8 cellular contexts compared by ENCODE assay signal in the genomic region with DNA sequence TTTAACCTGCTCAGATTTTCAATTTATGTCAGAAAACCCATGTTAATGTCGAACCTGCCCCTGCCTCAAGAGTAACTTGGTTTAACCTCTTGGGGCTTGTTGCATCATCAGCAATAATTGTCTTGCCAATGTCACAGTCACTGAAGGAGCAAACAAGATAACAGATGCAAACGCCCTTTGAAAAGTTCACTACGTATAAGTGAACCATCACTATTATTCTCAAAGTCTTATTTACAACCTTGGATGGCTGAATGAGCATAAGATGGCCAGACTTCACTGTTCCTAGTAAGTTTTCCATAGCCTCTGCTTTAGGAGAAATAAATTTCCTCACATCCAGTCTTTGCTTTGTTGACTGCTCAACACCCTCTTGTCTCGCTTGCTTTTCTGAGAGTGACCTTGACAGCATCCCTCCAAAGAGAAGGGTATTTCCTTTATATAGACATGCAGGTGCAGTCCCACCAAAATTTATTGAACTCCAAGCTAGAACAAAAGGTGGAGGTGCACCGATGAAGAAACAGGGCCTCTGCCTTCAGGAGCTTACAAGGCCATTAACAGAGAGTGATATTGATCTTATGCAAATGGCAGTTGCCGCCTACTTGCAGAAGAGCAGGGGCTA. TPM values are rescaled to one million over a fixed set of nuclear protein-coding genes. Genes with fewer than 3 reads are reported as not detected.
A peak's percentile ranks its signal among the peaks of the same experiment; 100 is the strongest.
DNase-seq lines count a peak whose midpoint lies in the region; ATAC-seq lines count a peak whose summit lies in the region.

No MANE protein-coding gene starts in this region.

- H3K4me3 Mint-ChIP-seq in naive thymus-derived CD8-positive, alpha-beta T cell = peak overlapping the region; percentile 93 to 99 (median 98)

- ATAC-seq in naive thymus-derived CD8-positive, alpha-beta T cell = no peak
- no peak for ATAC-seq in HG03039 (IDR thresholded peaks at IDR 0.05; ENCODE audit: unreplicated experiment)
- no peak for ATAC-seq in HG03135 (IDR thresholded peaks at IDR 0.05; ENCODE audit: unreplicated experiment)

- H3K27me3 Mint-ChIP-seq in naive thymus-derived CD8-positive, alpha-beta T cell = no peaks in the 10 kb centered on the region

- peak overlapping the region; percentile 94 for H3K9ac ChIP-seq in BLaER1

- no peak for DNase-seq in Jurkat, Clone E6-1 (ENCODE audit: low read depth, low spot score)
- DNase-seq in naive thymus-derived CD8-positive, alpha-beta T cell = no peak
- no peak for DNase-seq in G401 (ENCODE audit: low spot score)
- DNase-seq in activated CD4-positive, CD25-positive, alpha-beta regulatory T cell treated with anti-CD3 and anti-CD28 coated beads, Interleukin-2, amount 50 U/mL, for 72 hours = no peak

- POLR2A ChIA-PET in naive thymus-derived CD8-positive, alpha-beta T cell (lab: Charles Lee) = interaction anchor here (0.8 to 3.1 kb wide), 9 partner anchors 10 to 1438 kb away, joined by 3 to 25 read pairs (median 6); a partner anchor contains a TSS

- peaks cover 13% of the 10 kb centered on the region for H3K36me3 ChIP-seq in BLaER1

- peaks cover 28% of the 10 kb centered on the region for H3K4me1 ChIP-seq in BLaER1

- H3K9me3 ChIP-seq in BLaER1 = no peaks in the 10 kb centered on the region

- H3K27ac ChIP-seq in BLaER1 = peak overlapping the region; percentile 88; the same call in 1 of the 2 replicates
- peak overlapping the region; percentile 76 for H3K27ac ChIP-seq in cingulate gyrus (ENCODE audit: low read depth, low read length)

- H3K4me2 ChIP-seq in BLaER1 = peak overlapping the region; percentile 72

- peaks cover 38% of the 10 kb centered on the region for H4K20me1 ChIP-seq in BLaER1

- H3K27me3 ChIP-seq in BLaER1 = no peaks in the 10 kb centered on the region

- H3K9me3 Mint-ChIP-seq in naive thymus-derived CD8-positive, alpha-beta T cell = no peaks in the 10 kb centered on the region

- in situ Hi-C loops in G401 (cut with HindIII; ENCODE audit: low sequenced_read_pairs) = no loop called here

- H3K4me1 Mint-ChIP-seq in naive thymus-derived CD8-positive, alpha-beta T cell = peaks cover 20 to 46% (median 37%) of the 10 kb centered on the region in 4 donors

- peak overlapping the region; percentile 95 for H3K4me3 ChIP-seq in BLaER1
- peak overlapping the region; percentile 92 for H3K4me3 ChIP-seq in Jurkat, Clone E6-1 (ENCODE audit: low read length)

- peaks cover 0 to 9% (median 0%) of the 10 kb centered on the region in 3 donors for H3K36me3 Mint-ChIP-seq in naive thymus-derived CD8-positive, alpha-beta T cell

- H3K27ac Mint-ChIP-seq in naive thymus-derived CD8-positive, alpha-beta T cell = peak overlapping the region; percentile 92 to 98 (median 97)

RNA-seq across cellular contexts. Expression of a gene that starts 0.7 kb away (rescaled TPM):
- polyA plus RNA-seq in Jurkat, Clone E6-1 (2012; ENCODE audit: insufficient read depth, insufficient read length) = 5.0 TPM
- 10 to 100 TPM; 22.7 to 23.7 TPM for total RNA-seq in naive thymus-derived CD8-positive, alpha-beta T cell
- 1 to 10 TPM; 2.4 to 8.1 (median 4.0) TPM for polyA plus RNA-seq in naive thymus-derived CD8-positive, alpha-beta T cell
- 5.4 and 5.7 TPM in 2 replicates for total RNA-seq in G401 (2014; rRNA removed; shearing (Covaris generic))
